22 cellular contexts compared by ENCODE assay signal in the genomic region with DNA sequence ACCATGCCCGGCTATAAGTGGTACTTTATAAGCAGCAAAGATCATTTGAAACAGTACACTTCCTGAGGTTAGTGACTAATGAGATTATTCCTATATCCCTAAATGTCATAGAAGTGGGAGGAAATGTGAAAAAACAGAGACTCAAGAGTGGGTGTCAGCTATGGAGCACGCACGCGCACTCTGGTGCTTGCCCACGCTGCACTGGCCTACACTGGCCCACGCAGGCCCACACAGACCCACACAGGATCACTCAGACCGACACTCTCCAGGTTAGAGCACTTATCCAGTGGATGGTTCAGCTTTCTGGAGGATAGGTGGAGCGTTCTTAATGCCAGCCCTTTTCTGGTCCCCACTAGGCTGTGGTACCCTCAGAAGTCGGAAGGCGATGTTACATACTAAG.
"Had no signal": no experiment of that assay in that cellular context is flagged by ENCODE, and none has a peak within 500 bp of the region (broad histone marks: within the 10 kb centered on the region; RNA-seq: fewer than 3 reads in every experiment).

No MANE protein-coding gene starts in this region.

- ATAC-seq: effector memory CD8-positive, alpha-beta T cell; esophagus mucosa; foreskin keratinocyte; gastrocnemius medialis; gastroesophageal sphincter; heart left ventricle; heart right ventricle had no signal

- H3K27ac ChIP-seq: colonic mucosa, coronary artery, epithelial cell of prostate, esophagus muscularis mucosa, esophagus squamous epithelium, foreskin keratinocyte, gastrocnemius medialis, gastroesophageal sphincter, heart left ventricle, heart right ventricle had no signal

- H3K9me3 ChIP-seq: colonic mucosa, esophagus muscularis mucosa, esophagus squamous epithelium, gastrocnemius medialis, gastroesophageal sphincter, heart left ventricle, heart right ventricle had no signal

- H3K4me1 ChIP-seq: colonic mucosa, esophagus muscularis mucosa, esophagus squamous epithelium, foreskin keratinocyte, gastrocnemius medialis, gastroesophageal sphincter, heart left ventricle, heart right ventricle had no signal

- H3K4me3 ChIP-seq: colonic mucosa, coronary artery, dorsolateral prefrontal cortex, esophagus muscularis mucosa, esophagus squamous epithelium, gastrocnemius medialis, gastroesophageal sphincter, heart left ventricle, heart right ventricle had no signal

- DNase-seq: colonic mucosa; cortex of kidney; dermis blood vessel endothelial cell; dorsolateral prefrontal cortex; effector CD4-positive, alpha-beta T cell; effector memory CD4-positive, alpha-beta T cell; effector memory CD8-positive, alpha-beta T cell; endodermal cell; erythroblast; esophagus squamous epithelium; foreskin fibroblast; foreskin keratinocyte; foreskin melanocyte; gastrocnemius medialis; glutamatergic neuron; heart left ventricle; heart right ventricle had no signal

- H3K36me3 ChIP-seq: colonic mucosa, esophagus muscularis mucosa, esophagus squamous epithelium, gastrocnemius medialis, gastroesophageal sphincter, heart left ventricle, heart right ventricle had no signal
